1 cellular context compared by ENCODE assay signal in the genomic region with DNA sequence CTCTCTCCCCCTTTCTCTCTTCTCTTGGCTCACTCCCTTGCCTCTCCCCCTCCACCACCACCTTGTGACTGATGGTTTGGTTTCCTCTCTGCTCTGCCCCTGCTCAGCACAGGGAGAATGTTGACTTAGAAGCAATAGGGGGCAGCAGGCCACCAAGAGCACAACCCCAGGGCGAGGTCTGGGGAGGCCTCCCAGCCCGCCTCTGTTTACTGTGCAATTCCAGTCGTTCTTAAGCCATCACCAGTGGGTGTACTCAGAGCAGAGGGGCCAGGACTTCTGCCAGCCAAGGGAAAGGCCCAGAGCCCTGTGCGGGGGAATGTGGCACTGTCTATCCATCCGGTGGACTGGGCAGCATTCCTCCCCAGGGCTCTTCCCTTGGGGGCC.
TF ChIP-seq lines count a peak whose summit lies in the region.

No MANE protein-coding gene starts in this region.

TF ChIP-seq in HepG2, 621 proteins besides CTCF, POLR2A, EP300 and RAD21 (continued from another document and continues in another):
- TF ChIP-seq, protein P1, sequence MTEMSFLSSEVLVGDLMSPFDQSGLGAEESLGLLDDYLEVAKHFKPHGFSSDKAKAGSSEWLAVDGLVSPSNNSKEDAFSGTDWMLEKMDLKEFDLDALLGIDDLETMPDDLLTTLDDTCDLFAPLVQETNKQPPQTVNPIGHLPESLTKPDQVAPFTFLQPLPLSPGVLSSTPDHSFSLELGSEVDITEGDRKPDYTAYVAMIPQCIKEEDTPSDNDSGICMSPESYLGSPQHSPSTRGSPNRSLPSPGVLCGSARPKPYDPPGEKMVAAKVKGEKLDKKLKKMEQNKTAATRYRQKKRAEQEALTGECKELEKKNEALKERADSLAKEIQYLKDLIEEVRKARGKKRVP (CRISPR knock-in tag; IDR thresholded peaks at IDR 0.05): peak in 1 of 2 experiments; percentile 55; a peak in 1 of 4 replicates
- TF ChIP-seq ZFP91 (CRISPR knock-in tag; IDR thresholded peaks at IDR 0.05; ENCODE audit: borderline replicate concordance) (peak; percentile 69), LCORL (IDR thresholded peaks at IDR 0.05) (no peak), LCORL (CRISPR knock-in tag; IDR thresholded peaks at IDR 0.05) (peak; percentile 75), TSC22D2 (CRISPR knock-in tag; IDR thresholded peaks at IDR 0.05; ENCODE audit: borderline replicate concordance) (0 out of 2 replicates have a peak, but pooled peaks have one; percentile 67), YY1 (IDR thresholded peaks at IDR 0.05; ENCODE audit: insufficient read depth, insufficient replicate concordance, low read depth, low read length) (peak; percentile 23), ZNF605 (CRISPR knock-in tag; IDR thresholded peaks at IDR 0.05) (peak; percentile 46; the same call in 1 of the 2 replicates), ZNF160 (CRISPR knock-in tag; IDR thresholded peaks at IDR 0.05) (0 out of 2 replicates have a peak, but pooled peaks have one; percentile 15), HDAC1 (CRISPR knock-in tag; IDR thresholded peaks at IDR 0.05) (peak; percentile 86), NR2F6 (IDR thresholded peaks at IDR 0.05) (peak; percentile 85), NR2F6 (CRISPR knock-in tag; IDR thresholded peaks at IDR 0.05) (peak; percentile 90), HIVEP1 (CRISPR knock-in tag; IDR thresholded peaks at IDR 0.05) (0 out of 2 replicates have a peak, but pooled peaks have one; percentile 78), RBAK (CRISPR knock-in tag; IDR thresholded peaks at IDR 0.05) (no peak), ZBTB34 (CRISPR knock-in tag; IDR thresholded peaks at IDR 0.05) (0 out of 2 replicates have a peak, but pooled peaks have one; percentile 54), KAT7 (CRISPR knock-in tag; IDR thresholded peaks at IDR 0.05; ENCODE audit: borderline replicate concordance) (0 out of 2 replicates have a peak, but pooled peaks have one; percentile 38), ARID5B (CRISPR knock-in tag; IDR thresholded peaks at IDR 0.05) (peak; percentile 90), MED13 (CRISPR knock-in tag; IDR thresholded peaks at IDR 0.05) (no peak), ERF (CRISPR knock-in tag; IDR thresholded peaks at IDR 0.05) (peak; percentile 86), ZGPAT (CRISPR knock-in tag; IDR thresholded peaks at IDR 0.05) (peak; percentile 78), SKI (IDR thresholded peaks at IDR 0.05; ENCODE audit: partially characterized antibody) (peak; percentile 44), SNAPC2 (CRISPR knock-in tag; IDR thresholded peaks at IDR 0.05) (no peak), ZSCAN30 (CRISPR knock-in tag; IDR thresholded peaks at IDR 0.05) (no peak), SOX5 (CRISPR knock-in tag; IDR thresholded peaks at IDR 0.05; ENCODE audit: borderline replicate concordance) (peak; percentile 76), ZNF331 (CRISPR knock-in tag; IDR thresholded peaks at IDR 0.05) (peak; percentile 87), NFKB2 (CRISPR knock-in tag; IDR thresholded peaks at IDR 0.05; ENCODE audit: borderline replicate concordance) (peak; percentile 50; the same call in 1 of the 2 replicates), HOXA3 (CRISPR knock-in tag; IDR thresholded peaks at IDR 0.05) (peak; percentile 65), THRA (CRISPR knock-in tag; IDR thresholded peaks at IDR 0.05; ENCODE audit: borderline replicate concordance) (peak; percentile 79; the same call in 1 of the 2 replicates), RCOR2 (CRISPR knock-in tag; IDR thresholded peaks at IDR 0.05) (peak; percentile 70; the same call in 1 of the 2 replicates), HIC2 (CRISPR knock-in tag; IDR thresholded peaks at IDR 0.05; ENCODE audit: low read depth) (peak; percentile 84), TBX2 (CRISPR knock-in tag; IDR thresholded peaks at IDR 0.05; ENCODE audit: borderline replicate concordance) (peak; percentile 76), MED1 (CRISPR knock-in tag; IDR thresholded peaks at IDR 0.05) (peak; percentile 83), RORA (CRISPR knock-in tag; IDR thresholded peaks at IDR 0.05) (no peak), PHF8 (CRISPR knock-in tag; IDR thresholded peaks at IDR 0.05) (0 out of 2 replicates have a peak, but pooled peaks have one; percentile 25), PRDM10 (CRISPR knock-in tag; IDR thresholded peaks at IDR 0.05; ENCODE audit: low read depth) (peak; percentile 85), RXRA (CRISPR knock-in tag; IDR thresholded peaks at IDR 0.05) (peak; percentile 66; the same call in 1 of the 2 replicates), CREM (IDR thresholded peaks at IDR 0.05) (peak; percentile 34; the same call in 1 of the 2 replicates), CREM (CRISPR knock-in tag; IDR thresholded peaks at IDR 0.05) (no peak), GZF1 (CRISPR knock-in tag; IDR thresholded peaks at IDR 0.05) (no peak), ZNF557 (CRISPR knock-in tag; IDR thresholded peaks at IDR 0.05) (0 out of 2 replicates have a peak, but pooled peaks have one; percentile 19), ELF3 (CRISPR knock-in tag; IDR thresholded peaks at IDR 0.05) (peak; percentile 79), ZNF772 (CRISPR knock-in tag; IDR thresholded peaks at IDR 0.05) (0 out of 2 replicates have a peak, but pooled peaks have one; percentile 48), ZSCAN31 (CRISPR knock-in tag; IDR thresholded peaks at IDR 0.05; ENCODE audit: low read depth) (peak; percentile 65), SOX13 (IDR thresholded peaks at IDR 0.05) (no peak), SOX13 (CRISPR knock-in tag; conservative IDR thresholded peaks at IDR 0.05 in 1 of 2, IDR thresholded peaks at IDR 0.05 in 1 of 2) (peak in 1 of 2 experiments; percentile 75; a peak in 2 of 4 replicates)
- TF ChIP-seq, protein P2, sequence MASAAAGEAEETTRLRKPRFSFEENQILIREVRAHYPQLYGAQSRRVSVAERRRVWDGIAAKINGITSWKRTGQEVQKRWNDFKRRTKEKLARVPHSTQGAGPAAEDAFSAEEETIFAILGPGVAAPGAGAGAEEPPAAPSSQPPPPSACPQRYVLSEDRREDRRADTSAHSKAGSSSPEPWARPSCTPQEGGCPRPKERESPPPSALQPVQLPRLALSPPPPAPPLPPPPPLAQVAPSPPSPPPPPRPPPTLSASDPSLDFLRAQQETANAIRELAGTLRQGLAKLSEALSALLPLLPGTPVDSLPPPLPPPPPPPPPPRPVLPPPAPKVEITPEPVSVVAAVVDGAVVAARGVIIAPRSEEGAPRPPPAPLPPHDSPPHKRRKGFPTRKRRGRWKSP (CRISPR knock-in tag; IDR thresholded peaks at IDR 0.05): peak; percentile 63; the same call in 1 of the 2 replicates
